Comparison of ENCODE assay signal across 13 cellular contexts in genomic region chr5:1657161-1657741, GRCh38.
"Had no signal": no experiment of that assay in that cellular context is flagged by ENCODE, and none has a peak within 500 bp of the region (broad histone marks: within the 10 kb centered on the region; RNA-seq: fewer than 3 reads in every experiment).

No MANE protein-coding gene starts in this region.

- ATAC-seq: activated T-cell treated with anti-CD3 and anti-CD28 coated beads, Interleukin-2, amount 50 U/mL, for 72 hours; esophagus mucosa; pancreas; WTC11 had no signal

- H3K4me3 ChIP-seq: breast epithelium, pancreas, SJCRH30 had no signal

- DNase-seq: activated CD4-positive, alpha-beta T cell treated with anti-CD3 and anti-CD28 coated beads for 48 hours; activated naive CD4-positive, alpha-beta T cell; activated T-cell treated with anti-CD3 and anti-CD28 coated beads, Interleukin-2, amount 50 U/mL, for 72 hours; mesendoderm; pancreas; SJCRH30; stimulated activated CD4-positive, alpha-beta T cell treated with anti-CD3 and anti-CD28 coated beads, Interleukin-15, amount 100 ng/mL, for 24 hours; stimulated activated CD4-positive, alpha-beta T cell treated with anti-CD3 and anti-CD28 coated beads, Interleukin-4, amount 100 ng/mL, for 4 hours; T1000 had no signal

- H3K9me3 ChIP-seq: breast epithelium, pancreas, SJCRH30 had no signal

- H3K4me1 ChIP-seq: pancreas, SJCRH30 had no signal

- H3K27ac ChIP-seq: breast epithelium, pancreas, SJCRH30 had no signal

- H3K36me3 ChIP-seq: breast epithelium, pancreas, SJCRH30 had no signal

- FAIRE-seq: endometrium, pancreas had no signal

- H3K27me3 ChIP-seq: SJCRH30 had no signal
